Comparison of ENCODE assay signal across 20 cellular contexts in the genomic region with DNA sequence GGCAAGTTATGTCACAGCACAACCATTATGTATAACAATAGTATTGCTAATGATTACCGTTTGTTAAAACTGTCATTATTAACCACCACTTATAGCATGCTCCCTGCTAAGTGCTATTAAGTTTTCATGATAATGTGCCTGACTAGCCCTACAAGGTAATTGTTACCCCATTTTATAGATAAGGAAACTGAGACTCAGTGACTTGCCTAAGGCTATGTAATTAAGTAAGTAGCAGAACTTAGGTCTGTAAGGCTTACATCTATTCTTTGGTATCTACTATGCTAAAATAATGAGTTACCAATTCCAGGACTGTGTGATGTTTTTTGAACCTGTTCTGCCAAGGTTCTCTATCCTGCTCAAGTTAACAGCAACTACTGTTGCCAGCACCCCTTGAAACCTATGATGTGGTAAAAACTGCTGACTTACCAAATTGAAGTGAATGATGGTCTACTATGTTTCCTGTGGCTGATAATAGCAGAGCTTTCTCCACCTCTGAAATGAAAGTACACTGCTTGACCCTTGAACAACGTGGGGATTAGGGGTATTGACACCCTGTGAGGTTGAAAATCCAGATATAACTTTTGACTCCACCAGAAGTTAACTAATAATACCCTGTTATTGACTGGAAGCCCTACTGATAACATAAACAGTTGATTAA.
"Had no signal": no experiment of that assay in that cellular context is flagged by ENCODE, and none has a peak within 500 bp of the region (broad histone marks: within the 10 kb centered on the region; RNA-seq: fewer than 3 reads in every experiment).

No MANE protein-coding gene starts in this region.

- ATAC-seq: gastroesophageal sphincter, heart right ventricle, left colon, pancreas had no signal

- FAIRE-seq: bronchial epithelial cell, pancreas had no signal

- H3K9me3 Mint-ChIP-seq: activated CD4-positive, alpha-beta memory T cell treated with anti-CD3 and anti-CD28 coated beads for 36 hours; activated T-cell treated with anti-CD3 and anti-CD28 coated beads, Interleukin-2, amount 50 U/mL, for 4 hours; stimulated activated naive B cell treated with anti-CD40 and anti-IgM and Interleukin-4, amounts not matched to agents 10 μg/mL and 1 μg/mL and 100 μg/mL, for 72 hours had no signal

- H3K27ac ChIP-seq: epithelial cell of prostate, gastroesophageal sphincter, heart right ventricle, pancreas, tibial nerve, vagina had no signal

- H3K27me3 Mint-ChIP-seq: activated CD4-positive, alpha-beta memory T cell treated with anti-CD3 and anti-CD28 coated beads for 36 hours; activated CD4-positive, alpha-beta T cell treated with anti-CD3 and anti-CD28 coated beads for 36 hours; stimulated activated naive B cell treated with anti-CD40 and anti-IgM and Interleukin-4, amounts not matched to agents 10 μg/mL and 1 μg/mL and 100 μg/mL, for 72 hours had no signal

- H3K4me3 Mint-ChIP-seq: activated CD4-positive, alpha-beta memory T cell treated with anti-CD3 and anti-CD28 coated beads for 36 hours; activated CD4-positive, alpha-beta T cell treated with anti-CD3 and anti-CD28 coated beads for 36 hours; activated T-cell treated with anti-CD3 and anti-CD28 coated beads, Interleukin-2, amount 50 U/mL, for 4 hours; stimulated activated naive B cell treated with anti-CD40 and anti-IgM and Interleukin-4, amounts not matched to agents 10 μg/mL and 1 μg/mL and 100 μg/mL, for 72 hours had no signal

- H3K4me3 ChIP-seq: gastroesophageal sphincter, heart right ventricle, lung, pancreas, tibial nerve, vagina had no signal

- H3K9me3 ChIP-seq: gastroesophageal sphincter, heart right ventricle, pancreas, tibial nerve, vagina had no signal

- H3K36me3 Mint-ChIP-seq: activated CD4-positive, alpha-beta memory T cell treated with anti-CD3 and anti-CD28 coated beads for 36 hours; stimulated activated naive B cell treated with anti-CD40 and anti-IgM and Interleukin-4, amounts not matched to agents 10 μg/mL and 1 μg/mL and 100 μg/mL, for 72 hours had no signal

- H3K36me3 ChIP-seq: gastroesophageal sphincter, heart right ventricle, pancreas, tibial nerve, vagina had no signal

- H3K27me3 ChIP-seq: gastroesophageal sphincter, heart right ventricle, pancreas, tibial nerve, vagina had no signal

- H3K27ac Mint-ChIP-seq: activated CD4-positive, alpha-beta memory T cell treated with anti-CD3 and anti-CD28 coated beads for 36 hours; activated CD4-positive, alpha-beta T cell treated with anti-CD3 and anti-CD28 coated beads for 36 hours; stimulated activated naive B cell treated with anti-CD40 and anti-IgM and Interleukin-4, amounts not matched to agents 10 μg/mL and 1 μg/mL and 100 μg/mL, for 72 hours had no signal

- DNase-seq: activated CD4-positive, alpha-beta memory T cell treated with anti-CD3 and anti-CD28 coated beads for 36 hours; activated CD4-positive, alpha-beta T cell treated with anti-CD3 and anti-CD28 coated beads for 36 hours; activated effector memory CD4-positive, alpha-beta T cell treated with anti-CD3 and anti-CD28 coated beads, Interleukin-2, amount 50 U/mL, for 16 hours; activated T-cell treated with anti-CD3 and anti-CD28 coated beads, Interleukin-2, amount 50 U/mL, for 4 hours; aorta; dermis blood vessel endothelial cell; heart right ventricle; left colon; midbrain; pancreas; retina; stimulated activated CD4-positive, alpha-beta T cell treated with anti-CD3 and anti-CD28 coated beads, Interleukin-2, amount 100 ng/mL, for 48 hours; stimulated activated naive B cell treated with anti-CD40 and anti-IgM and Interleukin-4, amounts not matched to agents 10 μg/mL and 1 μg/mL and 100 μg/mL, for 72 hours; substantia nigra had no signal
